ENCODE assay signal across 8 cellular contexts in genomic region chr1:203692565-203693470, GRCh38.
DNase-seq lines count a peak whose midpoint lies in the region; ATAC-seq, FAIRE-seq and TF ChIP-seq lines count a peak whose summit lies in the region.

No MANE protein-coding gene starts in this region.

- no peak overlapping the region for H3K9ac ChIP-seq in GM12878 (ENCODE audit: control insufficient read depth, insufficient read depth, low read length)

- TF ChIP-seq RAD21 in GM12878 (IDR thresholded peaks at IDR 0.05; ENCODE audit: insufficient read depth, low read depth, low read length): no peak

- BruUV-seq in GM12878 (replicated peaks; lab: Mats Ljungman, UMichigan): no TSS peak

- H3K79me2 ChIP-seq in GM12878 (ENCODE audit: control insufficient read depth, insufficient read depth, low read length): no peaks in the 10 kb centered on the region

- H3K27ac ChIP-seq in GM12878 (ENCODE audit: control insufficient read depth, insufficient read depth) (no peak overlapping the region), spleen (peak overlapping the region in 7 of 8 donors; percentile 31 to 66 (median 56))

- H3K4me1 ChIP-seq in GM12878 (ENCODE audit: control insufficient read depth, insufficient read depth, low read length) (no peaks in the 10 kb centered on the region), spleen (peaks cover 0 to 39% (median 21%) of the 10 kb centered on the region in 6 donors)

- SMC1A ChIA-PET in GM12878 (lab: Charles Lee; ENCODE audit: uncharacterized antibody, unreplicated experiment): interaction anchor here (0.6 to 2.5 kb wide), 7 partner anchors 8 to 367 kb away, joined by 3 to 13 read pairs (median 5); partner anchors contain the start of gene ATP2B4

- no peak for TF ChIP-seq POLR2A in GM12878 (IDR thresholded peaks at IDR 0.05; ENCODE audit: low read depth, low read length)
- TF ChIP-seq POLR2A in spleen (IDR thresholded peaks at IDR 0.05): no peak

- ATAC-seq in GM12878: peak; percentile 37; the same call in 2 of the 3 replicates

- H3K4me3 ChIP-seq in GM12878 (no peak overlapping the region), spleen (no peak overlapping the region)

- RAD21 ChIA-PET in GM12878 (lab: Charles Lee; ENCODE audit: unreplicated experiment): interaction anchor here (1.2 to 2.4 kb wide), 4 partner anchors 9 to 94 kb away, joined by 3 to 9 read pairs (median 5); partner anchors contain the start of gene ATP2B4

- WGBS in GM12878 (ENCODE audit: insufficient coverage, insufficient replicate concordance, low lambda C conversion rate, missing lambda C conversion rate): 49% methylated on average over 5 of the region's 5 CpGs
- 42 to 69% (median 60%) methylated on average over 4 to 5 of the region's 5 CpGs for WGBS in spleen, 5 donors

- peak; percentile 81 for DNase-seq in ACHN
- peak; percentile 78 for DNase-seq in HT-29 (ENCODE audit: low spot score)
- DNase-seq in GM12878 (ENCODE audit: low read depth, low spot score): no peak
- DNase-seq in immature natural killer cell: no peak
- DNase-seq in spleen: no peak
- DNase-seq in GM19239 (ENCODE audit: insufficient read length, low spot score): no peak
- DNase-seq in NCI-H526 (lab: John Stamatoyannopoulos, UW): no peak
- DNase-seq in NCI-H526 treated with DMSO at 0.1 percent for 48 hours (lab: John Stamatoyannopoulos, UW): no peak

- CTCF ChIA-PET in GM12878 (lab: Yijun Ruan, JAX): interaction anchor here (2.0 to 4.0 kb wide), 3 partner anchors 9 to 189 kb away, joined by 5 to 13 read pairs (median 12); partner anchors contain the start of gene ATP2B4

- no peaks in the 10 kb centered on the region for H3K36me3 ChIP-seq in GM12878 (ENCODE audit: control insufficient read depth in 2 of 2, insufficient read depth in 2 of 2, low read length in 1 of 2)
- peaks cover 0 to 30% (median 0%) of the 10 kb centered on the region in 6 donors for H3K36me3 ChIP-seq in spleen

- H3K9me3 ChIP-seq in GM12878 (replicated peaks; ENCODE audit: control insufficient read depth, insufficient read depth, low read length) (no peaks in the 10 kb centered on the region), spleen (no peaks in the 10 kb centered on the region)

- POLR2A ChIA-PET in GM12878 (lab: Charles Lee): no interaction called here

- H3K4me2 ChIP-seq in GM12878 (ENCODE audit: control insufficient read depth, insufficient read depth): no peak overlapping the region

- H3K27me3 Mint-ChIP-seq in immature natural killer cell (ENCODE audit: low read depth in 3 of 3): peaks cover 0 to 1% (median 0%) of the 10 kb centered on the region in 3 donors

- in situ Hi-C loops in ACHN (cut with HindIII; ENCODE audit: low pct_ligation_motif_present, low pct_unique_long_range_greater_than_20kb, low sequenced_read_pairs): no loop called here
- in situ Hi-C loops in GM12878 (cut with MboI): no loop called here

- no peak for TF ChIP-seq EP300 in GM12878 (IDR thresholded peaks at IDR 0.05; ENCODE audit: borderline replicate concordance in 1 of 2, control insufficient read depth in 1 of 2, low read depth in 2 of 2, low read length in 2 of 2)

- peak overlapping the region in 3 of 5 donors; percentile 6 to 51 (median 38) for H3K4me3 Mint-ChIP-seq in immature natural killer cell

- peaks cover 0 to 2% of the 10 kb centered on the region in 2 experiments; a peak in 2 of 4 replicates for H3K27me3 ChIP-seq in GM12878 (replicated peaks in 1 of 2; ENCODE audit: control insufficient read depth in 2 of 2, insufficient read depth in 2 of 2, low read length in 1 of 2)
- H3K27me3 ChIP-seq in spleen (replicated peaks in 1 of 7): no peaks in the 10 kb centered on the region

- peaks cover 76 to 88% of the 10 kb centered on the region in 2 donors for H3K4me1 Mint-ChIP-seq in immature natural killer cell

- FAIRE-seq in GM12878 (lab: Jason Lieb, UNC): no peak
- FAIRE-seq in GM19239 (lab: Jason Lieb, UNC): no peak

- H4K20me1 ChIP-seq in GM12878 (ENCODE audit: control insufficient read depth, insufficient read depth): no peaks in the 10 kb centered on the region

- no peak for TF ChIP-seq CTCF in GM12878 (IDR thresholded peaks at IDR 0.05 in 2 of 3, conservative IDR thresholded peaks at IDR 0.05 in 1 of 3; ENCODE audit: control insufficient read depth in 2 of 3, extremely low read depth in 1 of 3, insufficient read depth in 1 of 3, low read depth in 3 of 3, low read length in 3 of 3)
- no peak for TF ChIP-seq CTCF in spleen (IDR thresholded peaks at IDR 0.05 in 8 of 11, conservative IDR thresholded peaks at IDR 0.05 in 3 of 11)

- intact Hi-C loops in GM12878 (cut with micrococcal nuclease; ENCODE audit: unreplicated experiment) (no loop called here), spleen (cut with DNase I; ENCODE audit: low total_unique reads) (no loop called here)

- H3K9me3 Mint-ChIP-seq in immature natural killer cell: no peaks in the 10 kb centered on the region

- peak overlapping the region; percentile 46 to 89 (median 80) for H3K27ac Mint-ChIP-seq in immature natural killer cell

- H2AFZ ChIP-seq in GM12878 (ENCODE audit: control insufficient read depth, low read depth, low read length): no peak overlapping the region

- H3K36me3 Mint-ChIP-seq in immature natural killer cell: peaks cover under 1 to 14% (median 10%) of the 10 kb centered on the region in 3 donors

TF ChIP-seq in GM12878, 131 proteins besides CTCF, POLR2A, EP300 and RAD21 (continues in another document):
- TF ChIP-seq PBX3 (IDR thresholded peaks at IDR 0.05; ENCODE audit: insufficient replicate concordance, low read depth, low read length): no peak
- no peak for TF ChIP-seq ZBTB11 (CRISPR knock-in tag; IDR thresholded peaks at IDR 0.05)
- no peak for TF ChIP-seq MTA2 (IDR thresholded peaks at IDR 0.05; ENCODE audit: low read depth)
- TF ChIP-seq STAT1 (conservative IDR thresholded peaks at IDR 0.05): no peak
- no peak for TF ChIP-seq CEBPB (IDR thresholded peaks at IDR 0.05; ENCODE audit: borderline replicate concordance in 1 of 2, low read depth in 2 of 2, low read length in 2 of 2)
- no peak for TF ChIP-seq CHD2 (IDR thresholded peaks at IDR 0.05; ENCODE audit: borderline replicate concordance, low read depth, low read length)
- TF ChIP-seq ZBTB40 (IDR thresholded peaks at IDR 0.05; ENCODE audit: borderline replicate concordance): no peak
- TF ChIP-seq BRCA1 (IDR thresholded peaks at IDR 0.05; ENCODE audit: low read depth, low read length): no peak

Comparison
In these comparisons a context has a peak if more than half of its experiments do, and no peak if none do; other contexts are left out.
1. DNase-seq: peak in ACHN (single experiment) and HT-29 (single experiment); none in GM12878 (single experiment), immature natural killer cell (0 of 3), spleen (single experiment), GM19239 (single experiment), NCI-H526 (0 of 2) and NCI-H526 treated with DMSO at 0.1 percent for 48 hours (single experiment).